Comparison of ENCODE assay signal across 14 cellular contexts in the genomic region with DNA sequence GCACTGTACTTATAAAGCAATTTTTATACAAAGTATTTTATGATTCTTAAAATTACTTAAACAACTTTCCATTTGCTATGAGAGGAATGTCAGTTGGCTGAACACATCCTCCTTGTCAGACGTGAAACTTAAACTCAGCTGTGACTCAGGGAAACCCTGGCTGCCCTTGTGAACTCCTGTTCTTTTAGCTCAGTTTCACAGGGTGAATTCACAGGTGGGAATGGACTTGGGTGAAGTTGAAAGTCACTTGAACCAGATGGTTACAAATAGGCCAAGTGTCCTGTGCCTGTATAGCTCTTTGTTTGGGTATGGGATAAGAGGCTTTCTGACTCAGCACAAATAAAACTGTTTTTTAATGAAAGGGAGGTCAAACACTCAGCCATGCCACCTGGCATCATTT.
DNase-seq lines count a peak whose midpoint lies in the region; ATAC-seq lines count a peak whose summit lies in the region.
"Had no signal": no experiment of that assay in that cellular context is flagged by ENCODE, and none has a peak within 500 bp of the region (broad histone marks: within the 10 kb centered on the region; RNA-seq: fewer than 3 reads in every experiment).

No MANE protein-coding gene starts in this region.

- DNase-seq in A172 (ENCODE audit: low spot score), result peak; percentile 18
- DNase-seq in HT1080 (ENCODE audit: low read depth), result peak; percentile 21
- peak; percentile 39 for DNase-seq in astrocyte of the hippocampus (ENCODE audit: low read depth, low spot score)
- peak; percentile 91 for DNase-seq in iris pigment epithelial cell (ENCODE audit: low read depth)
- no peak for DNase-seq in medulla oblongata (ENCODE audit: extremely low spot score)
- no peak for DNase-seq in activated T-cell treated with anti-CD3 and anti-CD28 coated beads, Interleukin-2, amount 50 U/mL, for 48 hours
- DNase-seq in stimulated activated CD4-positive, alpha-beta T cell treated with anti-CD3 and anti-CD28 coated beads, Interleukin-2, amount 100 ng/mL, for 24 hours, result no peak
- DNase-seq: activated CD4-positive, CD25-positive, alpha-beta regulatory T cell; activated T-cell treated with anti-CD3 and anti-CD28 coated beads, Interleukin-2, amount 50 U/mL, for 24 hours; GOT3; NCI-H2171; ovary; stimulated activated CD4-positive, alpha-beta T cell treated with anti-CD3 and anti-CD28 coated beads, Interleukin-4, amount 100 ng/mL, for 4 hours had no signal

- ATAC-seq in GM18907 (IDR thresholded peaks at IDR 0.05; ENCODE audit: unreplicated experiment), result no peak

Comparison
In these comparisons a context has a peak if more than half of its experiments do, and no peak if none do; other contexts are left out.
1. DNase-seq: peak in A172 (single experiment), HT1080 (single experiment), astrocyte of the hippocampus (single experiment) and iris pigment epithelial cell (single experiment); none in medulla oblongata (single experiment), activated T-cell treated with anti-CD3 and anti-CD28 coated beads, Interleukin-2, amount 50 U/mL, for 48 hours (0 of 2) and stimulated activated CD4-positive, alpha-beta T cell treated with anti-CD3 and anti-CD28 coated beads, Interleukin-2, amount 100 ng/mL, for 24 hours (0 of 2).